18 cellular contexts compared by ENCODE assay signal in the genomic region with DNA sequence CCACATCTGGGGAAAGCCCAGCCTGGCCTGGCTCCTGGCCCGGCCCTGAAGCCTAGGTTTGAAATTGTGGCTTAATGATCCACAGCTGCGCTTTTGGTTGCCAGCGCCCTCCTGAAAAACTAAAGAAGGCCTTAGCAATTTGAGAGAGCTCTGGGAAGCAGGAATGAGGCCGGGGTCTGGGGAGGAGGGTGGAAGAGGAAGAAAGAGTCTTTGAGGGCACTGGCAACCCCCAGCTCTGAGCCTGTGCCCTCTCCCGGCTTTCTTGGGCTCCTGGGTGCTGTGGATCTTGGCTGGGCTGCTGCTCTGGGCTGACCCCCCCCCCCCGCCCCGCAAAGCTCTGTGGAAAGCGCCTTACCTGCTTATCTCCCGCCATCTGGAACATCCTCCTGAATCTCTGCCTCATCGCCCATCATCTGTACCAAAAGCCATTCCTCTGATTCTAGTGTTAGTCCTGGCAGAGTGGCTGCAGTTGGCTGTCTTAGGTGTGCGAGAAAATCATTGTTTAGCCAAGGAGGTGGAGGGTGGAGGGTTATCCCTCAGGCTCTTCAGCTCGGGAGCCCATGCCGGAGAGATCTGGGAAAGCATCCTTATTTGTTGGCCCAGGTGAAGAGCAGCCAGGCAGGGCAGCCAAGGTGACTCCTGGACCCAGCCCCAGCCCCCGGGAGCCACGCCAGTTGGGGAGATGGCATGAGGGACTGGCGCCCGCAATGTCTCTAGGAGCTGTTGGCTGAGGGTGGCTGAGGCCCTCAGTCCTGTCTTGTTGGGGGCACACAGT.
DNase-seq lines count a peak whose midpoint lies in the region; ATAC-seq, FAIRE-seq and TF ChIP-seq lines count a peak whose summit lies in the region.
"Had no signal": no experiment of that assay in that cellular context is flagged by ENCODE, and none has a peak within 500 bp of the region (broad histone marks: within the 10 kb centered on the region; RNA-seq: fewer than 3 reads in every experiment).

No MANE protein-coding gene starts in this region.

- H2AK5ac ChIP-seq in H1 (ENCODE audit: low read depth, low read length): no peak overlapping the region

- no peak overlapping the region for H2BK20ac ChIP-seq in H1 (ENCODE audit: low read length)

- no peak for TF ChIP-seq RAD21 in H1 (IDR thresholded peaks at IDR 0.05 in 1 of 2, conservative IDR thresholded peaks at IDR 0.05 in 1 of 2; ENCODE audit: low read depth in 2 of 2, low read length in 2 of 2)

- WGBS in H1 (ENCODE audit: extremely low coverage in 1 of 2, insufficient coverage in 1 of 2, insufficient read length in 1 of 2, insufficient replicate concordance in 2 of 2, low coverage in 1 of 2, low lambda C conversion rate in 2 of 2, missing lambda C conversion rate in 1 of 2), 2 experiments: 90% methylated on average over 15 of the region's 17 CpGs; no CpG with 5 or more reads in 1 of the 2 experiments

- no peaks in the 10 kb centered on the region for H3K79me2 ChIP-seq in H1 (ENCODE audit: control insufficient read depth in 1 of 2, insufficient read depth in 2 of 2, low read length in 2 of 2)

- FAIRE-seq in D721Med (lab: Jason Lieb, UNC): no peak
- FAIRE-seq in H1 (lab: Jason Lieb, UNC): no peak

- no peak overlapping the region for H2BK15ac ChIP-seq in H1 (ENCODE audit: low read length)

- H3K4me2 ChIP-seq in H1 (ENCODE audit: insufficient read depth in 1 of 2, low read depth in 2 of 2, low read length in 2 of 2): no peak overlapping the region

- peak overlapping the region; percentile 57; the same call in 1 of the 2 replicates for H4K8ac ChIP-seq in H1 (ENCODE audit: extremely low read depth, insufficient read depth, low read length)

- no peak overlapping the region for H3K23ac ChIP-seq in H1 (ENCODE audit: insufficient read length)

- H3K4ac ChIP-seq in H1 (replicated peaks; ENCODE audit: insufficient read length, low read depth, low read length): no peak overlapping the region

- H3K36me3 Mint-ChIP-seq in osteocyte (ENCODE audit: unreplicated experiment): no peaks in the 10 kb centered on the region
- H3K36me3 Mint-ChIP-seq in activated naive CD4-positive, alpha-beta T cell treated with anti-CD3 and anti-CD28 coated beads, Interleukin-2, amount 10 ng/mL, durations not matched to agents 7 days and 5 days: no peaks in the 10 kb centered on the region
- H3K36me3 Mint-ChIP-seq: CD14-positive monocyte had no signal

- H3K4me1 Mint-ChIP-seq in osteocyte (ENCODE audit: unreplicated experiment): peaks cover 7% of the 10 kb centered on the region
- no peaks in the 10 kb centered on the region for H3K4me1 Mint-ChIP-seq in activated naive CD4-positive, alpha-beta T cell treated with anti-CD3 and anti-CD28 coated beads, Interleukin-2, amount 10 ng/mL, durations not matched to agents 7 days and 5 days
- H3K4me1 Mint-ChIP-seq: CD14-positive monocyte had no signal

- H3K9me3 ChIP-seq in H1 (ENCODE audit: insufficient read depth in 2 of 2, low read depth in 1 of 2, low read length in 1 of 2): no peaks in the 10 kb centered on the region
- H3K9me3 ChIP-seq: Peyer's patch, SJSA1 had no signal

- no peak overlapping the region for H3K4me3 ChIP-seq in H1 (ENCODE audit: extremely low read depth in 1 of 4, insufficient read depth in 2 of 4, low read depth in 3 of 4, low read length in 4 of 4)
- H3K4me3 ChIP-seq: Peyer's patch, SJSA1 had no signal

- H4K91ac ChIP-seq in H1 (replicated peaks; ENCODE audit: insufficient read length, low read length): no peak overlapping the region

- H3K23me2 ChIP-seq in H1 (ENCODE audit: low read depth, low read length): no peaks in the 10 kb centered on the region

- H3K4me3 Mint-ChIP-seq in osteocyte (ENCODE audit: unreplicated experiment): no peak overlapping the region
- H3K4me3 Mint-ChIP-seq in activated naive CD4-positive, alpha-beta T cell treated with anti-CD3 and anti-CD28 coated beads, Interleukin-2, amount 10 ng/mL, durations not matched to agents 7 days and 5 days: no peak overlapping the region
- H3K4me3 Mint-ChIP-seq: CD14-positive monocyte had no signal

- no peak overlapping the region for H3K56ac ChIP-seq in H1 (replicated peaks; ENCODE audit: insufficient read length, low read depth, low read length)

- TF ChIP-seq CTCF in D721Med (IDR thresholded peaks at IDR 0.05; ENCODE audit: insufficient read depth, missing control alignments) (no peak), H1 (IDR thresholded peaks at IDR 0.05; ENCODE audit: control extremely low read depth in 1 of 3, insufficient read depth in 1 of 3, low read depth in 1 of 3, low read length in 3 of 3) (no peak), osteocyte (IDR thresholded peaks at IDR 0.05) (no peak)

- no peaks in the 10 kb centered on the region; a peak in 2 of 7 replicates for H3K4me1 ChIP-seq in H1 (replicated peaks in 1 of 4; ENCODE audit: control insufficient read depth in 3 of 4, insufficient read depth in 4 of 4, low read length in 3 of 4)
- H3K4me1 ChIP-seq: Peyer's patch, SJSA1 had no signal

- H3K27ac Mint-ChIP-seq in osteocyte (ENCODE audit: unreplicated experiment): no peak overlapping the region
- H3K27ac Mint-ChIP-seq in activated naive CD4-positive, alpha-beta T cell treated with anti-CD3 and anti-CD28 coated beads, Interleukin-2, amount 10 ng/mL, durations not matched to agents 7 days and 5 days: no peak overlapping the region
- H3K27ac Mint-ChIP-seq: CD14-positive monocyte had no signal

- CTCF ChIA-PET in H1 (lab: Charles Lee; ENCODE audit: partially characterized antibody): interaction anchor here (0.7 to 2.4 kb wide), 5 partner anchors 161 to 417 kb away, joined by 3 to 7 read pairs (median 3); no protein-coding TSS in a partner anchor
- CTCF ChIA-PET in activated naive CD4-positive, alpha-beta T cell treated with anti-CD3 and anti-CD28 coated beads, Interleukin-2, amount 10 ng/mL, durations not matched to agents 7 days and 5 days (lab: Charles Lee): no interaction called here

- no peaks in the 10 kb centered on the region for H4K20me1 ChIP-seq in H1 (replicated peaks in 1 of 2; ENCODE audit: control insufficient read depth in 1 of 2, insufficient read depth in 2 of 2, low read length in 2 of 2)

- H3K27me3 Mint-ChIP-seq in osteocyte (ENCODE audit: unreplicated experiment): no peaks in the 10 kb centered on the region
- peaks cover under 1% of the 10 kb centered on the region for H3K27me3 Mint-ChIP-seq in activated naive CD4-positive, alpha-beta T cell treated with anti-CD3 and anti-CD28 coated beads, Interleukin-2, amount 10 ng/mL, durations not matched to agents 7 days and 5 days

- no peak overlapping the region for H2AFZ ChIP-seq in H1 (ENCODE audit: low read length)

- no peak overlapping the region for H3K9ac ChIP-seq in H1 (replicated peaks in 1 of 4; ENCODE audit: extremely low read depth in 1 of 4, low read depth in 3 of 4, low read length in 3 of 4)

- H3K9me3 Mint-ChIP-seq in osteocyte (ENCODE audit: unreplicated experiment): no peaks in the 10 kb centered on the region
- H3K9me3 Mint-ChIP-seq in activated naive CD4-positive, alpha-beta T cell treated with anti-CD3 and anti-CD28 coated beads, Interleukin-2, amount 10 ng/mL, durations not matched to agents 7 days and 5 days: no peaks in the 10 kb centered on the region
- H3K9me3 Mint-ChIP-seq: CD14-positive monocyte had no signal

- no peak overlapping the region for H3K27ac ChIP-seq in H1 (ENCODE audit: low read depth, low read length)
- H3K27ac ChIP-seq: Peyer's patch, SJSA1 had no signal

- peak; percentile 37 for DNase-seq in D721Med (ENCODE audit: insufficient read length, low spot score)
- DNase-seq in NCI-H524 treated with DMSO at 0.1 percent for 48 hours (lab: John Stamatoyannopoulos, UW): peak; percentile 6
- no peak for DNase-seq in H1 (ENCODE audit: low read depth in 1 of 2, low spot score in 2 of 2)
- DNase-seq in osteocyte (ENCODE audit: extremely low spot score, unreplicated experiment): peak; percentile 81
- DNase-seq in activated naive CD4-positive, alpha-beta T cell treated with anti-CD3 and anti-CD28 coated beads, Interleukin-2, amount 10 ng/mL, durations not matched to agents 7 days and 5 days: no peak
- no peak for DNase-seq in NCI-H2029 (lab: John Stamatoyannopoulos, UW)
- DNase-seq: ACHN; DMS79 treated with DMSO at 0.1 percent for 48 hours; KBM-7; NCI-H1105; NCI-H226; NCI-H526 treated with DMSO at 0.1 percent for 48 hours; NK-92 treated with Interleukin-12 subunit alpha and Interleukin-12 subunit beta, amount 100 ng/mL, for 24 hours; Peyer's patch; SW 1271 had no signal

- no peaks in the 10 kb centered on the region for H3K36me3 ChIP-seq in H1 (ENCODE audit: control insufficient read depth in 2 of 4, insufficient read depth in 4 of 4, low read length in 3 of 4)
- H3K36me3 ChIP-seq: Peyer's patch, SJSA1 had no signal

- no peaks in the 10 kb centered on the region; a peak in 1 of 7 replicates for H3K27me3 ChIP-seq in H1 (replicated peaks in 1 of 4; ENCODE audit: control insufficient read depth in 3 of 4, extremely low read depth in 1 of 4, insufficient read depth in 3 of 4, low read length in 3 of 4)
- H3K27me3 ChIP-seq: Peyer's patch, SJSA1 had no signal

- no peak overlapping the region for H3K18ac ChIP-seq in H1 (ENCODE audit: extremely low read depth, low read length)

- no peak for TF ChIP-seq POLR2A in H1 (IDR thresholded peaks at IDR 0.05; ENCODE audit: control extremely low read depth in 1 of 2, low read depth in 2 of 2, low read length in 2 of 2)

- ATAC-seq in HG03439 (IDR thresholded peaks at IDR 0.05; ENCODE audit: unreplicated experiment): no peak

- no peak overlapping the region for H2BK5ac ChIP-seq in H1 (ENCODE audit: low read depth, low read length)

- TF ChIP-seq EP300 in H1 (IDR thresholded peaks at IDR 0.05; ENCODE audit: borderline replicate concordance in 1 of 2, low read depth in 2 of 2, low read length in 2 of 2): no peak

- H3K79me1 ChIP-seq in H1 (ENCODE audit: low read depth, low read length): no peaks in the 10 kb centered on the region

- POLR2A ChIA-PET in H1 (lab: Charles Lee; ENCODE audit: partially characterized antibody): no interaction called here

- H3K14ac ChIP-seq in H1 (ENCODE audit: insufficient read length): no peak overlapping the region

- H2BK120ac ChIP-seq in H1 (replicated peaks; ENCODE audit: low read depth, low read length): no peak overlapping the region

- no peak overlapping the region for H2BK12ac ChIP-seq in H1 (ENCODE audit: low read depth, low read length)

- no peak overlapping the region for H4K5ac ChIP-seq in H1 (ENCODE audit: insufficient read length, low read depth, low read length)

TF ChIP-seq in H1, 55 proteins besides CTCF, POLR2A, EP300 and RAD21:
- TF ChIP-seq TEAD4 (IDR thresholded peaks at IDR 0.05; ENCODE audit: low read depth, low read length): no peak

Comparison
In these comparisons a context has a peak if more than half of its experiments do, and no peak if none do; other contexts are left out.
1. DNase-seq: peak in D721Med (single experiment), NCI-H524 treated with DMSO at 0.1 percent for 48 hours (single experiment) and osteocyte (single experiment); none in H1 (0 of 2), activated naive CD4-positive, alpha-beta T cell treated with anti-CD3 and anti-CD28 coated beads, Interleukin-2, amount 10 ng/mL, durations not matched to agents 7 days and 5 days (single experiment) and NCI-H2029 (single experiment).